ENCODE assay signal across 18 cellular contexts in the genomic region with DNA sequence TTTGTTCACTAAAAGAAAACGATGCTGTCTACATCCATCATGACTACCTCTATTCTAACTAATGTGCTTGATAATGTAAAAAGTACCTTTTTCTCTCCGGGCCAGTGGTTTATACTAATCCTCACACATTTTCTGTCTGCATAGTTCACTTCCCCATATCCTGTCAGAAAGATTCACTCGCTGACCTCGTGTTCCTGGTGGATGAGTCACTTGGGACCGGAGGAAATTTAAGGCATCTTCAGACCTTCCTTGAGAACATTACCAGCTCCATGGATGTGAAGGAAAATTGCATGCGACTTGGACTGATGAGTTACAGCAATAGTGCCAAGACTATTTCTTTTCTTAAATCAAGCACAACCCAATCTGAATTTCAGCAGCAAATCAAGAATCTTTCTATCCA. TPM values are rescaled to one million over a fixed set of nuclear protein-coding genes. Genes with fewer than 3 reads are reported as not detected.
DNase-seq lines count a peak whose midpoint lies in the region; ATAC-seq, FAIRE-seq and TF ChIP-seq lines count a peak whose summit lies in the region.
"Had no signal": no experiment of that assay in that cellular context is flagged by ENCODE, and none has a peak within 500 bp of the region (broad histone marks: within the 10 kb centered on the region; RNA-seq: fewer than 3 reads in every experiment).

No MANE protein-coding gene starts in this region.

- peak; percentile 17 for DNase-seq in M059J (ENCODE audit: low read depth)
- DNase-seq in bronchial epithelial cell (ENCODE audit: low read depth): peak; percentile 28
- DNase-seq in islet precursor cell: peak; percentile 56
- no peak for DNase-seq in neural progenitor cell (ENCODE audit: low spot score)
- DNase-seq: BE2C; CD8-positive, alpha-beta T cell; DND-41; H7; NCI-H1417 treated with DMSO at 0.1 percent for 48 hours; NCI-H2029 treated with DMSO at 0.1 percent for 48 hours; NCI-H510A; NCI-H82; Peyer's patch; SHP77 treated with DMSO at 0.1 percent for 48 hours had no signal

- H3K27ac ChIP-seq in neural progenitor cell: no peak overlapping the region
- H3K27ac ChIP-seq: Peyer's patch had no signal

- H3K9me3 ChIP-seq in neural progenitor cell (ENCODE audit: low read depth): no peaks in the 10 kb centered on the region
- H3K9me3 ChIP-seq: Peyer's patch had no signal

- ATAC-seq in GM21367 (IDR thresholded peaks at IDR 0.05; ENCODE audit: unreplicated experiment) (no peak), GM21390 (IDR thresholded peaks at IDR 0.05; ENCODE audit: unreplicated experiment) (no peak), GM18858 (IDR thresholded peaks at IDR 0.05; ENCODE audit: unreplicated experiment) (no peak)
- ATAC-seq: CD8-positive, alpha-beta T cell had no signal

- no peak overlapping the region for H3K4me3 Mint-ChIP-seq in neural progenitor cell
- H3K4me3 Mint-ChIP-seq: CD8-positive, alpha-beta T cell had no signal

- no peak overlapping the region for H3K4me2 ChIP-seq in neural progenitor cell

- no peaks in the 10 kb centered on the region for H3K4me1 Mint-ChIP-seq in neural progenitor cell

- H3K79me2 ChIP-seq in neural progenitor cell (ENCODE audit: low read depth): no peaks in the 10 kb centered on the region

- H3K36me3 ChIP-seq in bronchial epithelial cell (ENCODE audit: control insufficient read depth, insufficient read depth, low read length): no peaks in the 10 kb centered on the region
- H3K36me3 ChIP-seq in neural progenitor cell: no peaks in the 10 kb centered on the region
- H3K36me3 ChIP-seq: BE2C, Peyer's patch had no signal

- no peaks in the 10 kb centered on the region for H4K20me1 ChIP-seq in neural progenitor cell (ENCODE audit: low read depth)

- H3K36me3 Mint-ChIP-seq in neural progenitor cell: no peaks in the 10 kb centered on the region
- H3K36me3 Mint-ChIP-seq: CD8-positive, alpha-beta T cell had no signal

- H2AFZ ChIP-seq in neural progenitor cell (replicated peaks): no peak overlapping the region

- H3K9ac ChIP-seq in neural progenitor cell: no peak overlapping the region

- no peaks in the 10 kb centered on the region for H3F3A ChIP-seq in neural progenitor cell (ENCODE audit: low read depth)

- FAIRE-seq in bronchial epithelial cell (lab: Jason Lieb, UNC): no peak
- FAIRE-seq: D721Med had no signal

- H3K4me1 ChIP-seq in neural progenitor cell: no peaks in the 10 kb centered on the region
- H3K4me1 ChIP-seq: Peyer's patch had no signal

- H3K4me3 ChIP-seq in bronchial epithelial cell (ENCODE audit: low read depth, low read length) (no peak overlapping the region), neural progenitor cell (no peak overlapping the region)
- H3K4me3 ChIP-seq: Peyer's patch had no signal

- H3K27me3 Mint-ChIP-seq in neural progenitor cell (ENCODE audit: insufficient read depth, low read depth): no peaks in the 10 kb centered on the region

- no peak overlapping the region for H3K27ac Mint-ChIP-seq in neural progenitor cell
- H3K27ac Mint-ChIP-seq: CD8-positive, alpha-beta T cell had no signal

- H3K27me3 ChIP-seq in bronchial epithelial cell (ENCODE audit: control insufficient read depth, insufficient read depth, low read length) (no peaks in the 10 kb centered on the region), neural progenitor cell (no peaks in the 10 kb centered on the region)
- H3K27me3 ChIP-seq: BE2C, Peyer's patch had no signal

- H3K9me3 Mint-ChIP-seq in neural progenitor cell: no peaks in the 10 kb centered on the region
- H3K9me3 Mint-ChIP-seq: CD8-positive, alpha-beta T cell had no signal

- TF ChIP-seq CTCF in bronchial epithelial cell (IDR thresholded peaks at IDR 0.05; ENCODE audit: insufficient read depth, low read length, severe bottlenecking) (no peak), neural progenitor cell (IDR thresholded peaks at IDR 0.05) (no peak)

RNA-seq across cellular contexts. Expression of a gene that starts 33.8 kb away (rescaled TPM):
- not detected in 2 replicates for total RNA-seq in M059J (2014; rRNA removed; shearing (Covaris generic))
- total RNA-seq in bronchial epithelial cell: not detected in 2 replicates
- total RNA-seq in neural progenitor cell (ENCODE audit: low replicate concordance): not detected in 2 replicates
- total RNA-seq: CD8-positive, alpha-beta T cell; H7 had no signal
